In genomic region chr3:80553211-80553610, GRCh38 we compare ENCODE assay signal across 20 cellular contexts.
A peak's percentile ranks its signal among the peaks of the same experiment; 100 is the strongest.
DNase-seq lines count a peak whose midpoint lies in the region; FAIRE-seq and TF ChIP-seq lines count a peak whose summit lies in the region.
"Had no signal": no experiment of that assay in that cellular context is flagged by ENCODE, and none has a peak within 500 bp of the region (broad histone marks: within the 10 kb centered on the region; RNA-seq: fewer than 3 reads in every experiment).

No MANE protein-coding gene starts in this region.

- WGBS in small intestine, 3 donors, result 70 to 80% (median 72%) methylated on average over 4 of the region's 4 CpGs

- H3K36me3 ChIP-seq in bronchial epithelial cell (ENCODE audit: control insufficient read depth, insufficient read depth, low read length) (no peaks in the 10 kb centered on the region), keratinocyte (ENCODE audit: control insufficient read depth in 2 of 2, extremely low read depth in 1 of 2, insufficient read depth in 2 of 2, low read length in 2 of 2) (no peaks in the 10 kb centered on the region), small intestine (ENCODE audit: control insufficient read depth in 2 of 2, insufficient read depth in 2 of 2, low read length in 2 of 2) (no peaks in the 10 kb centered on the region)
- H3K36me3 ChIP-seq: HAP-1 had no signal

- no peak overlapping the region for H3K4me2 ChIP-seq in keratinocyte (ENCODE audit: control insufficient read depth, extremely low read depth, insufficient read depth, low read depth, low read length)
- H3K4me2 ChIP-seq: A549 had no signal

- no peak overlapping the region for H3K9ac ChIP-seq in keratinocyte (ENCODE audit: control insufficient read depth, extremely low read depth, insufficient read depth, low read length)

- H3K27ac ChIP-seq in keratinocyte (ENCODE audit: control insufficient read depth, insufficient read depth, low read length) (no peak overlapping the region), small intestine (ENCODE audit: low read depth in 1 of 2, low read length in 1 of 2) (no peak overlapping the region)
- H3K27ac ChIP-seq: A549 had no signal

- no peaks in the 10 kb centered on the region for H3K9me1 ChIP-seq in keratinocyte (ENCODE audit: control insufficient read depth, extremely low read depth, insufficient read depth, low read length)

- FAIRE-seq in D721Med (lab: Jason Lieb, UNC) (peak; percentile 81), bronchial epithelial cell (lab: Jason Lieb, UNC) (no peak), keratinocyte (lab: Jason Lieb, UNC) (no peak), small intestine (lab: Jason Lieb, UNC) (no peak)
- FAIRE-seq: GM12892, GM19239, H1 had no signal

- dilution Hi-C loops in keratinocyte (cut with MboI; ENCODE audit: extremely low pct_ligation_motif_present, low sequenced_read_pairs), result no loop called here

- H3K4me3 ChIP-seq in bronchial epithelial cell (ENCODE audit: low read depth, low read length) (no peak overlapping the region), keratinocyte (ENCODE audit: control insufficient read depth in 2 of 3, extremely low read depth in 1 of 3, insufficient read depth in 2 of 3, low read depth in 1 of 3, low read length in 3 of 3) (no peak overlapping the region), small intestine (ENCODE audit: low read depth in 1 of 2, low read length in 2 of 2) (no peak overlapping the region)
- H3K4me3 ChIP-seq: A549, HAP-1 had no signal

- H4K20me1 ChIP-seq in keratinocyte (ENCODE audit: control insufficient read depth, extremely low read depth, insufficient read depth, low read length), result no peaks in the 10 kb centered on the region

- H3K9me3 ChIP-seq in keratinocyte (ENCODE audit: control insufficient read depth, low read depth, low read length), result no peaks in the 10 kb centered on the region
- no peaks in the 10 kb centered on the region for H3K9me3 ChIP-seq in small intestine (ENCODE audit: control insufficient read depth, low read depth)
- H3K9me3 ChIP-seq: A549, HAP-1 had no signal

- TF ChIP-seq CTCF in D721Med (IDR thresholded peaks at IDR 0.05; ENCODE audit: insufficient read depth, missing control alignments), result no peak
- TF ChIP-seq CTCF in bronchial epithelial cell (IDR thresholded peaks at IDR 0.05; ENCODE audit: insufficient read depth, low read length, severe bottlenecking), result no peak
- no peak for TF ChIP-seq CTCF in keratinocyte (optimal IDR thresholded peaks at IDR 0.05 in 1 of 3, IDR thresholded peaks at IDR 0.05 in 1 of 3, conservative IDR thresholded peaks at IDR 0.05 in 1 of 3; ENCODE audit: extremely low read depth in 1 of 3, insufficient read depth in 2 of 3, low read length in 3 of 3)

- H3K4me1 ChIP-seq in keratinocyte (ENCODE audit: control insufficient read depth, extremely low read depth, insufficient read depth, low read length) (peaks cover 12% of the 10 kb centered on the region), small intestine (ENCODE audit: control insufficient read depth in 2 of 2, insufficient read depth in 1 of 2, low read depth in 1 of 2, low read length in 1 of 2) (no peaks in the 10 kb centered on the region)
- H3K4me1 ChIP-seq: A549, HAP-1 had no signal

- peak overlapping the region; percentile 50 for H2AFZ ChIP-seq in keratinocyte (ENCODE audit: control insufficient read depth, low read length)

- H3K79me2 ChIP-seq in keratinocyte (ENCODE audit: control insufficient read depth, insufficient read depth, low read length), result no peaks in the 10 kb centered on the region

- DNase-seq in D721Med (ENCODE audit: insufficient read length, low spot score), result no peak
- peak; percentile 47 for DNase-seq in ELR (ENCODE audit: low read depth)
- DNase-seq in bronchial epithelial cell (ENCODE audit: low read depth), result peak; percentile 8
- DNase-seq in keratinocyte (ENCODE audit: low read depth, low spot score), result peak; percentile 17
- DNase-seq in small intestine, result no peak
- no peak for DNase-seq in NCI-H526 treated with DMSO at 0.1 percent for 48 hours (lab: John Stamatoyannopoulos, UW)
- DNase-seq in OCI-M2 (lab: John Stamatoyannopoulos, UW; ENCODE audit: unreplicated experiment), result no peak
- DNase-seq: CD8-positive, alpha-beta T cell; COR-L47; DMS79 treated with DMSO at 0.1 percent for 48 hours; EL; GDM1; HFFc6; IMR-90; KBM-7 had no signal

- no peaks in the 10 kb centered on the region for H3K27me3 ChIP-seq in bronchial epithelial cell (ENCODE audit: control insufficient read depth, insufficient read depth, low read length)
- H3K27me3 ChIP-seq in keratinocyte (ENCODE audit: control insufficient read depth, extremely low read depth, insufficient read depth, low read length), result no peaks in the 10 kb centered on the region
- no peaks in the 10 kb centered on the region for H3K27me3 ChIP-seq in small intestine (ENCODE audit: control insufficient read depth in 2 of 2, insufficient read depth in 2 of 2, low read length in 2 of 2)

Comparison
In these comparisons a context has a peak if more than half of its experiments do, and no peak if none do; other contexts are left out.
1. DNase-seq: peak in ELR (single experiment), bronchial epithelial cell (single experiment) and keratinocyte (single experiment); none in D721Med (single experiment), small intestine (single experiment), NCI-H526 treated with DMSO at 0.1 percent for 48 hours (single experiment) and OCI-M2 (single experiment).